Comparison of ENCODE assay signal across 18 cellular contexts in the genomic region with DNA sequence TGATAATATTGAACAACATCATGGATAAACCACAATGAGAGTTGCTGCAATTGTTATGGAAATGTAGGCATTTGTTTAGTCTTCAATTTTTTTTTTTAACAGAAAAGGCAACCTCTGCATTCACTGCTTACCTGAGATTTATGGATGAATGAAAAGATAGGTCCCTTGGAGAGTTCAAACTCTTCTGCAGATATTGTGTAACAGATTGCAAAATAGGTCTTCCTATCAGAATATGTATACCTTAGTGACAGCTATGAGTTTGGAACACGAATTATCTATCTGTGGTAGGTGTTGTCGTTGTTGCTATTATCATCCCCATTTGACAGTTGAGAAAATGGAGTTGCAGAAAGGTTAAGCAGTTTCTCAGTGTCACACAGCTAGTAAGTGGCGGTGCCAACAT. TPM values are rescaled to one million over a fixed set of nuclear protein-coding genes. Genes with fewer than 3 reads are reported as not detected.
DNase-seq lines count a peak whose midpoint lies in the region; ATAC-seq, FAIRE-seq and TF ChIP-seq lines count a peak whose summit lies in the region.
"Had no signal": no experiment of that assay in that cellular context is flagged by ENCODE, and none has a peak within 500 bp of the region (broad histone marks: within the 10 kb centered on the region; RNA-seq: fewer than 3 reads in every experiment).

No MANE protein-coding gene starts in this region.

- no peaks in the 10 kb centered on the region for H3F3A ChIP-seq in SK-N-SH (replicated peaks; ENCODE audit: insufficient read depth)

- no peak overlapping the region; the same call in 2 of the 3 replicates for H3K4me2 ChIP-seq in A549
- no peak overlapping the region for H3K4me2 ChIP-seq in SK-N-SH

- H3K9me2 ChIP-seq in SK-N-SH = no peaks in the 10 kb centered on the region

- H3K4me1 ChIP-seq in A549 (peaks cover 40% of the 10 kb centered on the region), HUES48 (ENCODE audit: control insufficient read depth, insufficient read depth, low read length) (peaks cover 19% of the 10 kb centered on the region), thyroid gland (peaks cover 49 to 55% of the 10 kb centered on the region in 2 donors), SK-N-SH (ENCODE audit: control insufficient read depth in 1 of 2, insufficient read depth in 2 of 2, low read depth in 1 of 2, low read length in 1 of 2) (peaks cover 0 to 8% of the 10 kb centered on the region in 2 experiments; a peak in 2 of 4 replicates)

- TF ChIP-seq POLR2A in A549 (IDR thresholded peaks at IDR 0.05; ENCODE audit: low read length) (no peak), thyroid gland (IDR thresholded peaks at IDR 0.05) (no peak)

- no peak overlapping the region for H3K4me3 Mint-ChIP-seq in effector memory CD8-positive, alpha-beta T cell
- H3K4me3 Mint-ChIP-seq: CD14-positive monocyte; CD8-positive, alpha-beta T cell; HFFc6 had no signal

- TF ChIP-seq CTCF in A549 (IDR thresholded peaks at IDR 0.05) (no peak), thyroid gland (IDR thresholded peaks at IDR 0.05) (no peak), SK-N-SH (IDR thresholded peaks at IDR 0.05) (no peak)

- POLR2A ChIA-PET in A549 (lab: Yijun Ruan, JAX) (no interaction called here), SK-N-SH (lab: Yijun Ruan, JAX) (no interaction called here)

- ATAC-seq in A549 (no peak), GM21825 (IDR thresholded peaks at IDR 0.05; ENCODE audit: unreplicated experiment) (no peak)
- no peak for ATAC-seq in effector memory CD8-positive, alpha-beta T cell (replicated peaks)
- ATAC-seq: CD8-positive, alpha-beta T cell had no signal

- H3K27ac ChIP-seq in A549 = no peak overlapping the region; a peak in 1 of 6 replicates
- peak overlapping the region; percentile 39 for H3K27ac ChIP-seq in HUES48 (ENCODE audit: low read depth, low read length)
- H3K27ac ChIP-seq in thyroid gland = peak overlapping the region; percentile 77 to 94 (median 92)
- no peak overlapping the region for H3K27ac ChIP-seq in SK-N-SH (ENCODE audit: low read depth in 2 of 2, low read length in 1 of 2)

- H2AFZ ChIP-seq in SK-N-SH (ENCODE audit: low read depth) = no peak overlapping the region

- no peaks in the 10 kb centered on the region for H3K36me3 Mint-ChIP-seq in effector memory CD8-positive, alpha-beta T cell (ENCODE audit: insufficient read depth)
- H3K36me3 Mint-ChIP-seq: CD14-positive monocyte; CD8-positive, alpha-beta T cell had no signal

- H3K27ac Mint-ChIP-seq in effector memory CD8-positive, alpha-beta T cell = no peak overlapping the region
- H3K27ac Mint-ChIP-seq: CD8-positive, alpha-beta T cell; HFFc6 had no signal

- TF ChIP-seq EP300 in A549 (IDR thresholded peaks at IDR 0.05) (no peak), SK-N-SH (IDR thresholded peaks at IDR 0.05; ENCODE audit: borderline replicate concordance in 1 of 2, low read depth in 1 of 2, low read length in 1 of 2) (no peak)

- no peak overlapping the region for H3K9ac ChIP-seq in HUES48 (ENCODE audit: low read depth, low read length)
- no peak overlapping the region for H3K9ac ChIP-seq in SK-N-SH

- peak; percentile 85 for FAIRE-seq in A549 (lab: Jason Lieb, UNC)
- FAIRE-seq: A204.1 had no signal

- CTCF ChIA-PET in A549 (lab: Yijun Ruan, JAX) = interaction anchor here (2.3 kb wide), 1 partner anchor 11 kb away, joined by 7 read pairs; no protein-coding TSS in a partner anchor
- CTCF ChIA-PET in SK-N-SH (lab: Yijun Ruan, JAX) = no interaction called here

- no peaks in the 10 kb centered on the region for H4K20me1 ChIP-seq in SK-N-SH (ENCODE audit: insufficient read depth)

- H3K36me3 ChIP-seq in HUES48 (ENCODE audit: control insufficient read depth, insufficient read depth, low read length) (no peaks in the 10 kb centered on the region), thyroid gland (no peaks in the 10 kb centered on the region), SK-N-SH (replicated peaks in 1 of 2; ENCODE audit: control insufficient read depth in 1 of 2, insufficient read depth in 2 of 2, low read length in 1 of 2) (no peaks in the 10 kb centered on the region)

- H3K9me3 Mint-ChIP-seq in effector memory CD8-positive, alpha-beta T cell = peaks cover 0 to 3% of the 10 kb centered on the region in 2 donors
- H3K9me3 Mint-ChIP-seq: CD14-positive monocyte; CD8-positive, alpha-beta T cell; HFFc6 had no signal

- H3K4me1 Mint-ChIP-seq in effector memory CD8-positive, alpha-beta T cell (ENCODE audit: low read depth in 2 of 2) = no peaks in the 10 kb centered on the region

- no peaks in the 10 kb centered on the region for H3K79me2 ChIP-seq in SK-N-SH (ENCODE audit: insufficient read depth)

- TF ChIP-seq RAD21 in A549 (conservative IDR thresholded peaks at IDR 0.05 in 1 of 2, IDR thresholded peaks at IDR 0.05 in 1 of 2) = no peak
- TF ChIP-seq RAD21 in SK-N-SH (IDR thresholded peaks at IDR 0.05; ENCODE audit: low read length) = no peak

- intact Hi-C loops in thyroid gland (cut with DNase I) = no loop called here

- DNase-seq in A549 (ENCODE audit: low read depth in 1 of 2, low spot score in 1 of 2) (no peak), kidney glomerular epithelial cell (lab: John Stamatoyannopoulos, UW) (peak; percentile 63), thyroid gland (no peak), SK-N-SH (no peak)
- DNase-seq in effector memory CD8-positive, alpha-beta T cell = no peak
- DNase-seq: CD8-positive, alpha-beta T cell; COR-L47; GF-D8; HCEC 1CT; HFFc6 had no signal

- WGBS in A549 (ENCODE audit: missing lambda C conversion rate) = 83% methylated on average over 3 of the region's 3 CpGs
- WGBS in thyroid gland, 2 donors = 43 to 55% methylated on average over 3 of the region's 3 CpGs
- WGBS in SK-N-SH (ENCODE audit: low lambda C conversion rate) = 52% methylated on average over 3 of the region's 3 CpGs

- H3K4me3 ChIP-seq in A549 = no peak overlapping the region
- H3K4me3 ChIP-seq in HUES48 (ENCODE audit: low read depth, low read length) = no peak overlapping the region
- H3K4me3 ChIP-seq in thyroid gland (replicated peaks in 1 of 3) = no peak overlapping the region
- H3K4me3 ChIP-seq in SK-N-SH (ENCODE audit: low read depth in 2 of 2, low read length in 1 of 2) = no peak overlapping the region

- H3K9me3 ChIP-seq in A549 (no peaks in the 10 kb centered on the region), HUES48 (ENCODE audit: control insufficient read depth, insufficient read depth, low read length) (no peaks in the 10 kb centered on the region), thyroid gland (no peaks in the 10 kb centered on the region), SK-N-SH (no peaks in the 10 kb centered on the region)

- H3K27me3 Mint-ChIP-seq in effector memory CD8-positive, alpha-beta T cell = peaks cover 0 to 15% of the 10 kb centered on the region in 2 donors

- no peaks in the 10 kb centered on the region for H3K27me3 ChIP-seq in HUES48 (ENCODE audit: control insufficient read depth, insufficient read depth, low read length)
- H3K27me3 ChIP-seq in thyroid gland = no peaks in the 10 kb centered on the region
- no peaks in the 10 kb centered on the region for H3K27me3 ChIP-seq in SK-N-SH (ENCODE audit: insufficient read depth)

TF ChIP-seq in A549, 52 proteins besides CTCF, POLR2A, EP300 and RAD21:
- TF ChIP-seq KDM1A (IDR thresholded peaks at IDR 0.05; ENCODE audit: low read depth) (no peak), CEBPB (IDR thresholded peaks at IDR 0.05) (peak; percentile 36 to 50; a peak in 3 of 4 replicates)

TF ChIP-seq in SK-N-SH, 30 proteins besides CTCF, POLR2A, EP300 and RAD21 (continues in another document):
- TF ChIP-seq NFIC (IDR thresholded peaks at IDR 0.05; ENCODE audit: borderline replicate concordance) (no peak), EZH2phosphoT487 (IDR thresholded peaks at IDR 0.05; ENCODE audit: borderline replicate concordance, low read depth) (no peak), SMC3 (IDR thresholded peaks at IDR 0.05; ENCODE audit: low read depth, low read length) (no peak)
- TF ChIP-seq, protein P1, sequence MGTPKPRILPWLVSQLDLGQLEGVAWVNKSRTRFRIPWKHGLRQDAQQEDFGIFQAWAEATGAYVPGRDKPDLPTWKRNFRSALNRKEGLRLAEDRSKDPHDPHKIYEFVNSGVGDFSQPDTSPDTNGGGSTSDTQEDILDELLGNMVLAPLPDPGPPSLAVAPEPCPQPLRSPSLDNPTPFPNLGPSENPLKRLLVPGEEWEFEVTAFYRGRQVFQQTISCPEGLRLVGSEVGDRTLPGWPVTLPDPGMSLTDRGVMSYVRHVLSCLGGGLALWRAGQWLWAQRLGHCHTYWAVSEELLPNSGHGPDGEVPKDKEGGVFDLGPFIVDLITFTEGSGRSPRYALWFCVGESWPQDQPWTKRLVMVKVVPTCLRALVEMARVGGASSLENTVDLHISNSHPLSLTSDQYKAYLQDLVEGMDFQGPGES (IDR thresholded peaks at IDR 0.05; ENCODE audit: low read depth, low read length) = no peak

RNA-seq across cellular contexts. Expression of a gene that starts 1.2 kb away (rescaled TPM):
- 1.4 and 1.6 TPM in 2 replicates for polyA plus RNA-seq in A549 (2011; rRNA removed)
- 0.05 and 0.06 TPM in 2 replicates for polyA plus RNA-seq in A549 (2012; cell fraction: cytosol; rRNA removed)
- polyA plus RNA-seq in A549 (2012; cell fraction: nucleus; rRNA removed) = 0.11 and 0.32 TPM in 2 replicates
- polyA plus RNA-seq in A549 (2017; fragmentation: RNase III; extraction: RNeasy Plus Mini Kit Qiagen cat#74134 plus additional on column Dnase treatment) = 0.59 to 0.87 TPM (median 0.84 TPM) in 3 replicates
- polyA minus RNA-seq in A549 (2011; rRNA and poly(A)+ RNA removed) = 0.83 and 1.0 TPM in 2 replicates
- total RNA-seq in thyroid gland = 100 to 1,000 TPM; 296 to 403 (median 324) TPM
- polyA plus RNA-seq in SK-N-SH (2012; rRNA removed) = not detected in 2 replicates
- polyA plus RNA-seq in SK-N-SH (2012; cell fraction: cytosol; rRNA removed) = not detected in 2 replicates
- not detected in 2 replicates for polyA plus RNA-seq in SK-N-SH (2012; cell fraction: nucleus; rRNA removed)
- total RNA-seq: CD8-positive, alpha-beta T cell; H4; HFFc6; HT1080 had no signal
- polyA plus RNA-seq: AG04450, BJ, CD14-positive monocyte had no signal

Comparison
In these comparisons a context has a peak if more than half of its experiments do, and no peak if none do; other contexts are left out.
1. H3K27ac ChIP-seq: peak in HUES48 (single experiment) and thyroid gland (3 of 3); none in A549 (0 of 2) and SK-N-SH (0 of 2).